24 cellular contexts compared by ENCODE assay signal in genomic region chr1:112247036-112247597, GRCh38.
DNase-seq lines count a peak whose midpoint lies in the region; FAIRE-seq and TF ChIP-seq lines count a peak whose summit lies in the region.
"Had no signal": no experiment of that assay in that cellular context is flagged by ENCODE, and none has a peak within 500 bp of the region (broad histone marks: within the 10 kb centered on the region; RNA-seq: fewer than 3 reads in every experiment).

No MANE protein-coding gene starts in this region.

- no peaks in the 10 kb centered on the region for H3K36me3 Mint-ChIP-seq in activated CD4-positive, alpha-beta T cell treated with anti-CD3 and anti-CD28 coated beads, Interleukin-2, amount 10 ng/mL, durations not matched to agents 24 days and 14 days (ENCODE audit: low read depth)
- H3K36me3 Mint-ChIP-seq: activated naive CD8-positive, alpha-beta T cell treated with anti-CD3 and anti-CD28 coated beads for 36 hours had no signal

- no peaks in the 10 kb centered on the region for H3K36me3 ChIP-seq in small intestine (ENCODE audit: control insufficient read depth in 2 of 2, insufficient read depth in 2 of 2, low read length in 2 of 2)
- no peaks in the 10 kb centered on the region for H3K36me3 ChIP-seq in kidney (ENCODE audit: control insufficient read depth in 1 of 2, insufficient read depth in 2 of 2, low read length in 2 of 2)
- H3K36me3 ChIP-seq: BE2C, right atrium auricular region, uterus had no signal

- H3K4me1 Mint-ChIP-seq in activated CD4-positive, alpha-beta T cell treated with anti-CD3 and anti-CD28 coated beads, Interleukin-2, amount 10 ng/mL, durations not matched to agents 24 days and 14 days, result no peaks in the 10 kb centered on the region
- H3K4me1 Mint-ChIP-seq: activated CD4-positive, alpha-beta T cell treated with anti-CD3 and anti-CD28 coated beads for 36 hours; activated naive CD8-positive, alpha-beta T cell treated with anti-CD3 and anti-CD28 coated beads for 36 hours had no signal

- H3K27me3 ChIP-seq in small intestine (ENCODE audit: control insufficient read depth in 2 of 2, insufficient read depth in 2 of 2, low read length in 2 of 2), result no peaks in the 10 kb centered on the region
- H3K27me3 ChIP-seq: BE2C, right atrium auricular region, uterus had no signal

- no peak for TF ChIP-seq CTCF in kidney (IDR thresholded peaks at IDR 0.05; ENCODE audit: borderline replicate concordance, extremely low read depth, insufficient read depth)

- H3K4me1 ChIP-seq in small intestine (ENCODE audit: control insufficient read depth in 2 of 2, insufficient read depth in 1 of 2, low read depth in 1 of 2, low read length in 1 of 2) (no peaks in the 10 kb centered on the region), kidney (ENCODE audit: control insufficient read depth in 1 of 2, insufficient read depth in 1 of 2, low read depth in 1 of 2, low read length in 2 of 2) (no peaks in the 10 kb centered on the region)
- H3K4me1 ChIP-seq: BE2C, uterus had no signal

- H3K9ac ChIP-seq in kidney (ENCODE audit: low read length in 2 of 2), result no peak overlapping the region

- no peaks in the 10 kb centered on the region for H3K27me3 Mint-ChIP-seq in activated CD4-positive, alpha-beta T cell treated with anti-CD3 and anti-CD28 coated beads, Interleukin-2, amount 10 ng/mL, durations not matched to agents 24 days and 14 days

- H3K4me3 ChIP-seq in small intestine (ENCODE audit: low read depth in 1 of 2, low read length in 2 of 2) (no peak overlapping the region), kidney (ENCODE audit: low read length in 2 of 2) (no peak overlapping the region)
- H3K4me3 ChIP-seq: right atrium auricular region, uterus had no signal

- H3K4me3 Mint-ChIP-seq in activated CD4-positive, alpha-beta T cell treated with anti-CD3 and anti-CD28 coated beads, Interleukin-2, amount 10 ng/mL, durations not matched to agents 24 days and 14 days, result no peak overlapping the region
- H3K4me3 Mint-ChIP-seq: activated CD4-positive, alpha-beta T cell treated with anti-CD3 and anti-CD28 coated beads for 36 hours; activated naive CD8-positive, alpha-beta T cell treated with anti-CD3 and anti-CD28 coated beads for 36 hours had no signal

- H3K27ac ChIP-seq in small intestine (ENCODE audit: low read depth in 1 of 2, low read length in 1 of 2) (no peak overlapping the region), kidney (ENCODE audit: low read depth in 2 of 2, low read length in 2 of 2) (no peak overlapping the region)
- H3K27ac ChIP-seq: right atrium auricular region, uterus had no signal

- DNase-seq in NCI-H345 (lab: John Stamatoyannopoulos, UW), result peak; percentile 56
- no peak for DNase-seq in NCI-H345 treated with DMSO at 0.1 percent for 48 hours (lab: John Stamatoyannopoulos, UW; ENCODE audit: unreplicated experiment)
- DNase-seq in NCI-H2029 treated with DMSO at 0.1 percent for 48 hours (lab: John Stamatoyannopoulos, UW), result peak; percentile 40
- DNase-seq in NCI-H774 (lab: John Stamatoyannopoulos, UW), result peak; percentile 86
- peak; percentile 16 for DNase-seq in small intestine
- DNase-seq in activated CD4-positive, alpha-beta T cell treated with anti-CD3 and anti-CD28 coated beads, Interleukin-2, amount 10 ng/mL, durations not matched to agents 24 days and 14 days, result no peak
- DNase-seq in effector CD4-positive, alpha-beta T cell, result no peak
- no peak for DNase-seq in kidney
- DNase-seq: activated CD4-positive, alpha-beta T cell treated with anti-CD3 and anti-CD28 coated beads for 36 hours; activated naive CD8-positive, alpha-beta T cell treated with anti-CD3 and anti-CD28 coated beads for 36 hours; BE2C; cerebellar nuclear complex; erythroblast; GDM1; mammary epithelial cell; NCI-H2107; nucleus accumbens; OCI-M1; uterus had no signal

- WGBS in small intestine, 3 donors, result 8 to 48% (median 28%) methylated on average over 2 of the region's 2 CpGs

- no peaks in the 10 kb centered on the region for H3K9me3 ChIP-seq in small intestine (ENCODE audit: control insufficient read depth, low read depth)
- no peaks in the 10 kb centered on the region for H3K9me3 ChIP-seq in kidney (ENCODE audit: control insufficient read depth in 1 of 2, low read length in 2 of 2)
- H3K9me3 ChIP-seq: BE2C, right atrium auricular region, uterus had no signal

- no peak for FAIRE-seq in small intestine (lab: Jason Lieb, UNC)
- no peak for FAIRE-seq in kidney (lab: Jason Lieb, UNC)
- FAIRE-seq: frontal cortex, HepG2, keratinocyte, TTC549 had no signal

- no peaks in the 10 kb centered on the region for H3K9me3 Mint-ChIP-seq in activated CD4-positive, alpha-beta T cell treated with anti-CD3 and anti-CD28 coated beads, Interleukin-2, amount 10 ng/mL, durations not matched to agents 24 days and 14 days
- H3K9me3 Mint-ChIP-seq: activated naive CD8-positive, alpha-beta T cell treated with anti-CD3 and anti-CD28 coated beads for 36 hours had no signal

- no peak overlapping the region for H3K27ac Mint-ChIP-seq in activated CD4-positive, alpha-beta T cell treated with anti-CD3 and anti-CD28 coated beads, Interleukin-2, amount 10 ng/mL, durations not matched to agents 24 days and 14 days
- H3K27ac Mint-ChIP-seq: activated CD4-positive, alpha-beta T cell treated with anti-CD3 and anti-CD28 coated beads for 36 hours; activated naive CD8-positive, alpha-beta T cell treated with anti-CD3 and anti-CD28 coated beads for 36 hours had no signal

- intact Hi-C loops in activated CD4-positive, alpha-beta T cell treated with anti-CD3 and anti-CD28 coated beads, Interleukin-2, amount 10 ng/mL, durations not matched to agents 24 days and 14 days (cut with micrococcal nuclease), result no loop called here
- intact Hi-C loops in kidney (cut with DNase I), result no loop called here

Comparison
In these comparisons a context has a peak if more than half of its experiments do, and no peak if none do; other contexts are left out.
1. DNase-seq: peak in NCI-H345 (single experiment), NCI-H2029 treated with DMSO at 0.1 percent for 48 hours (single experiment), NCI-H774 (single experiment) and small intestine (single experiment); none in NCI-H345 treated with DMSO at 0.1 percent for 48 hours (single experiment), activated CD4-positive, alpha-beta T cell treated with anti-CD3 and anti-CD28 coated beads, Interleukin-2, amount 10 ng/mL, durations not matched to agents 24 days and 14 days (single experiment), effector CD4-positive, alpha-beta T cell (single experiment) and kidney (single experiment).